In genomic region chr3:47780727-47781325, GRCh38 we compare ENCODE assay signal across 8 cellular contexts. TPM values are rescaled to one million over a fixed set of nuclear protein-coding genes. Genes with fewer than 3 reads are reported as not detected.
DNase-seq lines count a peak whose midpoint lies in the region; ATAC-seq lines count a peak whose summit lies in the region.

No MANE protein-coding gene starts in this region.

- H3K27me3 Mint-ChIP-seq in activated T-helper 2 cell treated with anti-CD3 and anti-CD28 coated beads, Interferon-gamma antibody, Interleukin-2, Interleukin-4, amounts not matched to agents 10 μg/mL and 5 μg/mL and 100 μg/mL, durations not matched to agents 14 hours and 24 hours and 36 hours (ENCODE audit: low read depth): no peaks in the 10 kb centered on the region

- H3K27me3 ChIP-seq in HUES48 (ENCODE audit: control insufficient read depth, insufficient read depth, low read length) (no peaks in the 10 kb centered on the region), iPS-15b (ENCODE audit: control insufficient read depth, insufficient read depth, low read length) (no peaks in the 10 kb centered on the region)

- peak overlapping the region; percentile 91 for H3K27ac Mint-ChIP-seq in activated T-helper 2 cell treated with anti-CD3 and anti-CD28 coated beads, Interferon-gamma antibody, Interleukin-2, Interleukin-4, amounts not matched to agents 10 μg/mL and 5 μg/mL and 100 μg/mL, durations not matched to agents 14 hours and 24 hours and 36 hours
- H3K27ac Mint-ChIP-seq in stimulated activated effector memory CD8-positive, alpha-beta T cell treated with anti-CD3 and anti-CD28 coated beads, Interleukin-12 subunit alpha, Interleukin-12 subunit beta, amount 100 ng/mL, for 72 hours: peak overlapping the region; percentile 98

- ATAC-seq in stimulated activated effector memory CD8-positive, alpha-beta T cell treated with anti-CD3 and anti-CD28 coated beads, Interleukin-12 subunit alpha, Interleukin-12 subunit beta, amount 100 ng/mL, for 72 hours: no peak
- no peak for ATAC-seq in HG02885 (IDR thresholded peaks at IDR 0.05; ENCODE audit: poor library complexity, unreplicated experiment)

- H3K36me3 Mint-ChIP-seq in activated T-helper 2 cell treated with anti-CD3 and anti-CD28 coated beads, Interferon-gamma antibody, Interleukin-2, Interleukin-4, amounts not matched to agents 10 μg/mL and 5 μg/mL and 100 μg/mL, durations not matched to agents 14 hours and 24 hours and 36 hours (ENCODE audit: low read depth): peaks cover 16% of the 10 kb centered on the region
- peaks cover 57% of the 10 kb centered on the region for H3K36me3 Mint-ChIP-seq in stimulated activated effector memory CD8-positive, alpha-beta T cell treated with anti-CD3 and anti-CD28 coated beads, Interleukin-12 subunit alpha, Interleukin-12 subunit beta, amount 100 ng/mL, for 72 hours

- H3K36me3 ChIP-seq in HUES48 (ENCODE audit: control insufficient read depth, insufficient read depth, low read length): peaks cover 21% of the 10 kb centered on the region; the same call in 1 of the 2 replicates
- peaks cover 5% of the 10 kb centered on the region for H3K36me3 ChIP-seq in iPS-15b (ENCODE audit: control insufficient read depth, insufficient read depth, low read length)

- intact Hi-C loops in activated T-helper 2 cell treated with anti-CD3 and anti-CD28 coated beads, Interferon-gamma antibody, Interleukin-2, Interleukin-4, amounts not matched to agents 10 μg/mL and 5 μg/mL and 100 μg/mL, durations not matched to agents 14 hours and 24 hours and 36 hours (cut with micrococcal nuclease): loop anchor here (1.0 to 5.0 kb wide), 3 partner anchors 44 to 619 kb away; partner anchors contain the start of genes ELP6 and SETD2

- H3K4me1 Mint-ChIP-seq in activated T-helper 2 cell treated with anti-CD3 and anti-CD28 coated beads, Interferon-gamma antibody, Interleukin-2, Interleukin-4, amounts not matched to agents 10 μg/mL and 5 μg/mL and 100 μg/mL, durations not matched to agents 14 hours and 24 hours and 36 hours (ENCODE audit: low read depth): peaks cover 17% of the 10 kb centered on the region
- H3K4me1 Mint-ChIP-seq in stimulated activated effector memory CD8-positive, alpha-beta T cell treated with anti-CD3 and anti-CD28 coated beads, Interleukin-12 subunit alpha, Interleukin-12 subunit beta, amount 100 ng/mL, for 72 hours: peaks cover 16% of the 10 kb centered on the region

- peak; percentile 76 for DNase-seq in NCI-H2029 treated with DMSO at 0.1 percent for 48 hours (lab: John Stamatoyannopoulos, UW)
- no peak for DNase-seq in NCI-H2029 (lab: John Stamatoyannopoulos, UW)
- no peak for DNase-seq in activated T-helper 2 cell treated with anti-CD3 and anti-CD28 coated beads, Interferon-gamma antibody, Interleukin-2, Interleukin-4, amounts not matched to agents 10 μg/mL and 5 μg/mL and 100 μg/mL, durations not matched to agents 14 hours and 24 hours and 36 hours (ENCODE audit: low spot score)
- no peak for DNase-seq in stimulated activated effector memory CD8-positive, alpha-beta T cell treated with anti-CD3 and anti-CD28 coated beads, Interleukin-12 subunit alpha, Interleukin-12 subunit beta, amount 100 ng/mL, for 72 hours (ENCODE audit: low spot score in 2 of 2)
- DNase-seq in GF-D8 (lab: John Stamatoyannopoulos, UW): no peak

- H3K9me3 Mint-ChIP-seq in activated T-helper 2 cell treated with anti-CD3 and anti-CD28 coated beads, Interferon-gamma antibody, Interleukin-2, Interleukin-4, amounts not matched to agents 10 μg/mL and 5 μg/mL and 100 μg/mL, durations not matched to agents 14 hours and 24 hours and 36 hours: no peaks in the 10 kb centered on the region
- no peaks in the 10 kb centered on the region for H3K9me3 Mint-ChIP-seq in stimulated activated effector memory CD8-positive, alpha-beta T cell treated with anti-CD3 and anti-CD28 coated beads, Interleukin-12 subunit alpha, Interleukin-12 subunit beta, amount 100 ng/mL, for 72 hours

- H3K4me3 Mint-ChIP-seq in activated T-helper 2 cell treated with anti-CD3 and anti-CD28 coated beads, Interferon-gamma antibody, Interleukin-2, Interleukin-4, amounts not matched to agents 10 μg/mL and 5 μg/mL and 100 μg/mL, durations not matched to agents 14 hours and 24 hours and 36 hours (ENCODE audit: low read depth): peak overlapping the region; percentile 92
- peak overlapping the region; percentile 91 for H3K4me3 Mint-ChIP-seq in stimulated activated effector memory CD8-positive, alpha-beta T cell treated with anti-CD3 and anti-CD28 coated beads, Interleukin-12 subunit alpha, Interleukin-12 subunit beta, amount 100 ng/mL, for 72 hours

- peak overlapping the region; percentile 99 for H3K9ac ChIP-seq in HUES48 (ENCODE audit: low read depth, low read length)
- H3K9ac ChIP-seq in iPS-15b (ENCODE audit: low read depth, low read length): peak overlapping the region; percentile 75

- peak overlapping the region; percentile 100 for H3K27ac ChIP-seq in HUES48 (ENCODE audit: low read depth, low read length)

- H3K9me3 ChIP-seq in HUES48 (ENCODE audit: control insufficient read depth, insufficient read depth, low read length) (no peaks in the 10 kb centered on the region), iPS-15b (ENCODE audit: control insufficient read depth, insufficient read depth, low read length) (no peaks in the 10 kb centered on the region)

- peak overlapping the region; percentile 98 for H3K4me3 ChIP-seq in HUES48 (ENCODE audit: low read depth, low read length)
- peak overlapping the region; percentile 89 for H3K4me3 ChIP-seq in iPS-15b (ENCODE audit: low read depth, low read length)

- H3K4me1 ChIP-seq in HUES48 (ENCODE audit: control insufficient read depth, insufficient read depth, low read length) (0 out of 2 replicates have a peak, but pooled peaks cover 7% of the 10 kb centered on the region), iPS-15b (ENCODE audit: control insufficient read depth, insufficient read depth, low read length) (peaks cover 6% of the 10 kb centered on the region)

RNA-seq across cellular contexts. Expression of gene SMARCC1, which starts 0.9 kb away (rescaled TPM):
- 150 and 166 TPM in 2 replicates for total RNA-seq in activated T-helper 2 cell treated with anti-CD3 and anti-CD28 coated beads, Interferon-gamma antibody, Interleukin-2, Interleukin-4, amounts not matched to agents 10 μg/mL and 5 μg/mL and 100 μg/mL, durations not matched to agents 14 hours and 24 hours and 36 hours

RNA-seq across cellular contexts. Expression of gene DHX30, which starts 22.1 kb away (rescaled TPM):
- 123 and 126 TPM in 2 replicates for total RNA-seq in activated T-helper 2 cell treated with anti-CD3 and anti-CD28 coated beads, Interferon-gamma antibody, Interleukin-2, Interleukin-4, amounts not matched to agents 10 μg/mL and 5 μg/mL and 100 μg/mL, durations not matched to agents 14 hours and 24 hours and 36 hours
